Comparison of ENCODE assay signal across 15 cellular contexts in the genomic region with DNA sequence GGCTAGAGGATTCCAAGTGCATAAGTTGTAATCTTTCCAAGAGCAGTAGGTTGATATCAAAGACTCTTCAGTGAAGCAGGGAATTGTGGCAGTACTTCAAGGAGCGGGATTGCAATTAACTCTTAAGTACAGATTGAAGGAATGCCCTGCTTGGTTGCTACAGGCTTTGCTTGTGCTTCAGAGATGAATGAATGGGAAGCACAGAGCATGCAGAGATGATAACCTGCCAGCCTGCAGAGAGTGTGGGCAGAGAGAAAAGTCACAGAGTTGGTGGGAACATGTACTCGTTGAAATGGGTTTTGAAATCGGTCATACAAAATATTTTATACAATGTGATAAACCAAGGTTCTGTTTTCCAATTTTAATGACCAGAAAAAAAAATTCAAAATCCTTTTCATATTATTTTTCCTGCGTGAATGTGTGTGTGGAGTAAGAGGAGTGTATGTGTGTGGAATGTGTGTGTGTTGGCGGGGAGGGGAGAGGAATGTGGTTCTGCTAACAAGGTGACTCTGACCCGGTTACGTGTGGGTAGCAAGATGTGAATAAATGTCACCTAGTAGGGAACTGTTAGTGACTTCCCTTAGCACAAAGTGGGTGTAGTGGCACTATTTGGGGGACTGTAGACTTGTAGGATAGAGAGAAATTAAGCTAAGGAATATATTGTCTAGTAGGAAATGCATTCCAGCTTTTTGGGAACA.
DNase-seq lines count a peak whose midpoint lies in the region; ATAC-seq and TF ChIP-seq lines count a peak whose summit lies in the region.
"Had no signal": no experiment of that assay in that cellular context is flagged by ENCODE, and none has a peak within 500 bp of the region (broad histone marks: within the 10 kb centered on the region; RNA-seq: fewer than 3 reads in every experiment).

No MANE protein-coding gene starts in this region.

- H3K56ac ChIP-seq in mesendoderm (ENCODE audit: low read length) = no peak overlapping the region

- peak; percentile 5 for DNase-seq in GM23338 (ENCODE audit: low spot score)
- peak in 43 of 61 donors; percentile 0 to 83 (median 28) for DNase-seq in caudate nucleus (lab: John Stamatoyannopoulos, UW)
- peak; percentile 25 for DNase-seq in mesendoderm
- DNase-seq in putamen (ENCODE audit: low spot score) = peak; percentile 68
- DNase-seq in OCI-M1 (lab: John Stamatoyannopoulos, UW) = no peak
- DNase-seq in NCI-H1436 treated with DMSO at 0.1 percent for 48 hours (lab: John Stamatoyannopoulos, UW) = no peak
- no peak for DNase-seq in NCI-H1417 (lab: John Stamatoyannopoulos, UW)
- DNase-seq: C1 segment of cervical spinal cord; CD4-positive, alpha-beta T cell; DMS79; GM23248; H9; IMR-90 had no signal

- no peak overlapping the region for H3K4me3 ChIP-seq in GM23338
- no peak overlapping the region for H3K4me3 ChIP-seq in mesendoderm (ENCODE audit: low read length)
- H3K4me3 ChIP-seq: GM12878, GM23248 had no signal

- ATAC-seq in GM23338 = 0 out of 3 replicates have a peak, but pooled peaks have one; percentile 26
- ATAC-seq: GM12878 had no signal

- H3K4me1 ChIP-seq in GM23338 (ENCODE audit: insufficient read depth) = no peaks in the 10 kb centered on the region
- no peaks in the 10 kb centered on the region for H3K4me1 ChIP-seq in mesendoderm (ENCODE audit: control insufficient read depth, low read depth, low read length)

- no peak for TF ChIP-seq CTCF in GM23338 (conservative IDR thresholded peaks at IDR 0.05; ENCODE audit: low read depth in 2 of 2)

- no peaks in the 10 kb centered on the region for H3K9me2 ChIP-seq in GM23338 (ENCODE audit: insufficient read depth)

- H3K4me1 Mint-ChIP-seq in GM23338 = no peaks in the 10 kb centered on the region
- H3K4me1 Mint-ChIP-seq: B cell, H9 had no signal

- no peak overlapping the region for H2BK5ac ChIP-seq in mesendoderm (ENCODE audit: low read length)

- WGBS in mesendoderm (ENCODE audit: extremely low coverage, insufficient coverage, low lambda C conversion rate) = 100% methylated on average over 2 of the region's 7 CpGs

- no peak overlapping the region for H3K4ac ChIP-seq in mesendoderm (ENCODE audit: low read depth, low read length)

- H2AFZ ChIP-seq in GM23338 = 0 out of 2 replicates have a peak overlapping the region, but pooled peaks have one; percentile 26
- H2AFZ ChIP-seq: GM23248 had no signal

- H3K36me3 ChIP-seq in GM23338 (ENCODE audit: insufficient read depth) (no peaks in the 10 kb centered on the region), mesendoderm (ENCODE audit: control insufficient read depth, insufficient read depth, low read length) (no peaks in the 10 kb centered on the region)

- H4K20me1 ChIP-seq in GM23338 (replicated peaks; ENCODE audit: insufficient read depth) = no peaks in the 10 kb centered on the region

- H3K4me3 Mint-ChIP-seq in GM23338 = no peak overlapping the region
- H3K4me3 Mint-ChIP-seq: B cell; CD4-positive, alpha-beta T cell; H9 had no signal

- H3K9ac ChIP-seq in mesendoderm (ENCODE audit: low read length) = no peak overlapping the region
- H3K9ac ChIP-seq: GM23248 had no signal

- no peak overlapping the region for H3K27ac Mint-ChIP-seq in GM23338
- H3K27ac Mint-ChIP-seq: B cell; CD4-positive, alpha-beta T cell; H9 had no signal

- H3F3A ChIP-seq in GM23338 (replicated peaks; ENCODE audit: low read depth) = no peaks in the 10 kb centered on the region

- H4K8ac ChIP-seq in mesendoderm (ENCODE audit: low read depth, low read length) = no peak overlapping the region

- H2AK5ac ChIP-seq in mesendoderm (ENCODE audit: low read length) = no peak overlapping the region

- H2BK15ac ChIP-seq in mesendoderm (replicated peaks; ENCODE audit: low read depth) = no peak overlapping the region

- no peaks in the 10 kb centered on the region for H3K9me3 Mint-ChIP-seq in GM23338
- H3K9me3 Mint-ChIP-seq: CD4-positive, alpha-beta T cell; H9 had no signal

- no peak overlapping the region for H3K27ac ChIP-seq in GM23338 (ENCODE audit: low read depth)
- peak overlapping the region; percentile 63 for H3K27ac ChIP-seq in caudate nucleus (ENCODE audit: low read depth, low read length)
- H3K27ac ChIP-seq in mesendoderm (ENCODE audit: low read depth, low read length) = no peak overlapping the region
- H3K27ac ChIP-seq: GM23248 had no signal

- no peaks in the 10 kb centered on the region for H3K79me1 ChIP-seq in mesendoderm (ENCODE audit: low read length)

- H3K4me2 ChIP-seq in GM23338 (no peak overlapping the region), mesendoderm (ENCODE audit: low read length) (no peak overlapping the region)

- H3K27me3 ChIP-seq in GM23338 (ENCODE audit: insufficient read depth) = no peaks in the 10 kb centered on the region
- H3K27me3 ChIP-seq in mesendoderm (ENCODE audit: insufficient read depth, low read length, poor library complexity) = no peaks in the 10 kb centered on the region

- H3K23ac ChIP-seq in mesendoderm (ENCODE audit: low read length) = no peak overlapping the region

- H2BK120ac ChIP-seq in mesendoderm (ENCODE audit: low read depth, low read length) = no peak overlapping the region

- no peak overlapping the region for H3K18ac ChIP-seq in mesendoderm (ENCODE audit: low read length)

- peaks cover 1% of the 10 kb centered on the region for H3K27me3 Mint-ChIP-seq in GM23338 (ENCODE audit: insufficient read depth, low read depth, poor library complexity)
- H3K27me3 Mint-ChIP-seq: B cell had no signal

- H3K79me2 ChIP-seq in GM23338 (replicated peaks; ENCODE audit: insufficient read depth) (no peaks in the 10 kb centered on the region), mesendoderm (ENCODE audit: control insufficient read depth, insufficient read depth, low read length) (no peaks in the 10 kb centered on the region)

- no peak overlapping the region for H4K5ac ChIP-seq in mesendoderm (ENCODE audit: low read length)

- H3K36me3 Mint-ChIP-seq in GM23338 (ENCODE audit: low read depth) = no peaks in the 10 kb centered on the region

TF ChIP-seq in GM23338, 12 proteins besides CTCF, POLR2A, EP300 and RAD21 (continues in another document):
- TF ChIP-seq EZH2phosphoT487 (IDR thresholded peaks at IDR 0.05; ENCODE audit: unreplicated experiment) (no peak), STAT1 (IDR thresholded peaks at IDR 0.05; ENCODE audit: unreplicated experiment) (no peak), EZH2 (IDR thresholded peaks at IDR 0.05; ENCODE audit: low read depth, unreplicated experiment) (no peak), ETS1 (IDR thresholded peaks at IDR 0.05) (no peak), ZNF331 (CRISPR knock-in tag; IDR thresholded peaks at IDR 0.05; ENCODE audit: low read depth) (no peak), CREB1 (CRISPR knock-in tag; IDR thresholded peaks at IDR 0.05; ENCODE audit: low read depth) (no peak), REST (IDR thresholded peaks at IDR 0.05; ENCODE audit: unreplicated experiment) (no peak), NANOG (IDR thresholded peaks at IDR 0.05; ENCODE audit: borderline replicate concordance) (no peak), POLR2AphosphoS5 (IDR thresholded peaks at IDR 0.05; ENCODE audit: low read depth) (no peak), JUNB (IDR thresholded peaks at IDR 0.05; ENCODE audit: unreplicated experiment) (no peak), ZNF114 (CRISPR knock-in tag; IDR thresholded peaks at IDR 0.05) (no peak)

Comparison
In these comparisons a context has a peak if more than half of its experiments do, and no peak if none do; other contexts are left out.
1. DNase-seq: peak in GM23338 (single experiment), caudate nucleus (43 of 61), mesendoderm (single experiment) and putamen (single experiment); none in OCI-M1 (single experiment), NCI-H1436 treated with DMSO at 0.1 percent for 48 hours (single experiment) and NCI-H1417 (0 of 3).